Comparison of ENCODE assay signal across 18 cellular contexts in the genomic region with DNA sequence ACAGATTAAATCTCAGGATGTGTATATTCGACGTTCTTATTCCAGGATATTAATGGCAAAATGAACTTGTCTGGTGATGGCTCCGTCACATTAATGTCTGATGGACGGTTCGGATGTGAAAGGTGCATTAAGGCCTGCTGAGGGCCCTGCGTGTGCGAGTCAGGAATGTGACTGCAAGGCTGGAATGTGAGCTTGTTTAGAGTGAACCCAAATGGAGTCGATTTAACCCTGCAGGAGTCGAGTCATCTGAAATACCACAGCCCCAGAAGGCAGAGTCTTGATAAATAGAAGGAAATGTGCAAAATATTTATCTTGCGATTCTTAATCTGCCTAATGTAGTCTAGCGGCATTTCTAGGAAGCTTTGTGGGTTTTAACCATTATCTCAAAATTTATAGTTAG. TPM values are rescaled to one million over a fixed set of nuclear protein-coding genes. Genes with fewer than 3 reads are reported as not detected.
DNase-seq lines count a peak whose midpoint lies in the region; ATAC-seq and TF ChIP-seq lines count a peak whose summit lies in the region.
"Had no signal": no experiment of that assay in that cellular context is flagged by ENCODE, and none has a peak within 500 bp of the region (broad histone marks: within the 10 kb centered on the region; RNA-seq: fewer than 3 reads in every experiment).

No MANE protein-coding gene starts in this region.

- peaks cover 28 to 69% (median 69%) of the 10 kb centered on the region in 4 donors for H3K4me1 ChIP-seq in esophagus muscularis mucosa
- H3K4me1 ChIP-seq: prostate gland had no signal

- intact Hi-C loops in esophagus muscularis mucosa (cut with DNase I) = loop anchor here (5.0 kb wide), 1 partner anchor 846 kb away; no protein-coding TSS in a partner anchor

- no peaks in the 10 kb centered on the region for H3K9me3 ChIP-seq in esophagus muscularis mucosa
- H3K9me3 ChIP-seq: prostate gland had no signal

- TF ChIP-seq CTCF in AG10803 (conservative IDR thresholded peaks at IDR 0.05; ENCODE audit: low read length) = no peak
- no peak for TF ChIP-seq CTCF in esophagus muscularis mucosa (IDR thresholded peaks at IDR 0.05)
- no peak for TF ChIP-seq CTCF in nephron progenitor cell (IDR thresholded peaks at IDR 0.05)

- H3K36me3 Mint-ChIP-seq in nephron progenitor cell (ENCODE audit: low read depth) = peaks cover under 1% of the 10 kb centered on the region
- H3K36me3 Mint-ChIP-seq in activated T-cell treated with anti-CD3 and anti-CD28 coated beads, Interleukin-2, amount 50 U/mL, for 72 hours (ENCODE audit: insufficient read depth in 2 of 2) = no peaks in the 10 kb centered on the region
- H3K36me3 Mint-ChIP-seq: brain, memory B cell had no signal

- H3K4me1 Mint-ChIP-seq in nephron progenitor cell = peaks cover 60% of the 10 kb centered on the region
- H3K4me1 Mint-ChIP-seq in activated T-cell treated with anti-CD3 and anti-CD28 coated beads, Interleukin-2, amount 50 U/mL, for 72 hours (ENCODE audit: low read depth) = no peaks in the 10 kb centered on the region

- no peak for ATAC-seq in HG02981 (IDR thresholded peaks at IDR 0.05; ENCODE audit: unreplicated experiment)
- no peak for ATAC-seq in activated T-cell treated with anti-CD3 and anti-CD28 coated beads, Interleukin-2, amount 50 U/mL, for 72 hours (replicated peaks in 1 of 2)
- ATAC-seq: effector memory CD8-positive, alpha-beta T cell; GM12878 had no signal

- H3K4me3 ChIP-seq in AG10803 (ENCODE audit: low read length) = no peak overlapping the region
- no peak overlapping the region for H3K4me3 ChIP-seq in esophagus muscularis mucosa
- H3K4me3 ChIP-seq: GM12878, prostate gland had no signal

- WGBS in esophagus muscularis mucosa = 30% methylated on average over 9 of the region's 11 CpGs

- H3K27me3 ChIP-seq in esophagus muscularis mucosa = no peaks in the 10 kb centered on the region

- peak overlapping the region; percentile 77 to 86 (median 81) for H3K27ac ChIP-seq in esophagus muscularis mucosa (replicated peaks in 1 of 4)
- H3K27ac ChIP-seq: prostate gland had no signal

- no peaks in the 10 kb centered on the region for H3K27me3 Mint-ChIP-seq in nephron progenitor cell (ENCODE audit: low read depth, poor library complexity)
- peaks cover 29% of the 10 kb centered on the region for H3K27me3 Mint-ChIP-seq in activated T-cell treated with anti-CD3 and anti-CD28 coated beads, Interleukin-2, amount 50 U/mL, for 72 hours (ENCODE audit: low read depth)

- no peak overlapping the region for H3K4me3 Mint-ChIP-seq in nephron progenitor cell
- H3K4me3 Mint-ChIP-seq in activated T-cell treated with anti-CD3 and anti-CD28 coated beads, Interleukin-2, amount 50 U/mL, for 72 hours = no peak overlapping the region
- H3K4me3 Mint-ChIP-seq: brain; effector memory CD8-positive, alpha-beta T cell; memory B cell had no signal

- TF ChIP-seq POLR2A in esophagus muscularis mucosa (IDR thresholded peaks at IDR 0.05; ENCODE audit: low read depth) = no peak

- DNase-seq in AG10803 (ENCODE audit: low read depth) (peak; percentile 63), RPMI7951 (ENCODE audit: low read depth) (peak; percentile 23), esophagus muscularis mucosa (ENCODE audit: extremely low spot score) (no peak), nephron progenitor cell (no peak), cerebellar cortex (ENCODE audit: low spot score) (no peak), OCI-M2 (lab: John Stamatoyannopoulos, UW; ENCODE audit: unreplicated experiment) (no peak)
- DNase-seq in activated T-cell treated with anti-CD3 and anti-CD28 coated beads, Interleukin-2, amount 50 U/mL, for 72 hours = no peak
- DNase-seq: activated CD4-positive, alpha-beta T cell treated with anti-CD3 and anti-CD28 coated beads, Interleukin-2, amount 50 U/mL, for 1 hour; effector memory CD8-positive, alpha-beta T cell; GOT3; NCI-H2227 treated with DMSO at 0.1 percent for 48 hours; stimulated activated CD4-positive, alpha-beta T cell treated with anti-CD3 and anti-CD28 coated beads, Interleukin-2, amount 100 ng/mL, for 24 hours; T-helper 1 cell had no signal

- TF ChIP-seq EP300 in esophagus muscularis mucosa (IDR thresholded peaks at IDR 0.05) = peak; percentile 75

- H3K9me3 Mint-ChIP-seq in nephron progenitor cell = peaks cover 9% of the 10 kb centered on the region
- no peaks in the 10 kb centered on the region for H3K9me3 Mint-ChIP-seq in activated T-cell treated with anti-CD3 and anti-CD28 coated beads, Interleukin-2, amount 50 U/mL, for 72 hours
- H3K9me3 Mint-ChIP-seq: effector memory CD8-positive, alpha-beta T cell; memory B cell had no signal

- H3K36me3 ChIP-seq in esophagus muscularis mucosa = no peaks in the 10 kb centered on the region
- H3K36me3 ChIP-seq: prostate gland had no signal

- peak overlapping the region; percentile 99 for H3K27ac Mint-ChIP-seq in nephron progenitor cell
- H3K27ac Mint-ChIP-seq in activated T-cell treated with anti-CD3 and anti-CD28 coated beads, Interleukin-2, amount 50 U/mL, for 72 hours = no peak overlapping the region
- H3K27ac Mint-ChIP-seq: effector memory CD8-positive, alpha-beta T cell; memory B cell had no signal

RNA-seq across cellular contexts. Expression of gene RDH14, which starts 44.3 kb away (rescaled TPM):
- total RNA-seq in RPMI7951 (2014; rRNA removed; shearing (Covaris generic)) = 13.6 and 13.9 TPM in 2 replicates
- 10 to 100 TPM; 56.9 to 72.2 (median 65.1) TPM for total RNA-seq in esophagus muscularis mucosa
- total RNA-seq in activated T-cell treated with anti-CD3 and anti-CD28 coated beads, Interleukin-2, amount 50 U/mL, for 72 hours = 10 to 100 TPM; 20.0 to 23.2 TPM

Comparison
In these comparisons a context has a peak if more than half of its experiments do, and no peak if none do; other contexts are left out.
1. DNase-seq: peak in AG10803 (single experiment) and RPMI7951 (single experiment); none in esophagus muscularis mucosa (single experiment), nephron progenitor cell (single experiment), cerebellar cortex (single experiment), activated T-cell treated with anti-CD3 and anti-CD28 coated beads, Interleukin-2, amount 50 U/mL, for 72 hours (0 of 2) and OCI-M2 (single experiment).